Comparison of ENCODE assay signal across 8 cellular contexts in genomic region chr11:117875397-117876048, GRCh38. TPM values are rescaled to one million over a fixed set of nuclear protein-coding genes. Genes with fewer than 3 reads are reported as not detected.
DNase-seq lines count a peak whose midpoint lies in the region; ATAC-seq and TF ChIP-seq lines count a peak whose summit lies in the region.

No MANE protein-coding gene starts in this region.

- H3K4me1 ChIP-seq in CD8-positive, alpha-beta T cell (ENCODE audit: insufficient read depth, low read length) = peaks cover 36% of the 10 kb centered on the region
- H3K4me1 ChIP-seq in ascending aorta = no peaks in the 10 kb centered on the region

- intact Hi-C loops in CD8-positive, alpha-beta T cell (cut with DNase I, micrococcal nuclease) = no loop called here
- intact Hi-C loops in ascending aorta (cut with DNase I) = no loop called here

- ATAC-seq in CD8-positive, alpha-beta T cell = peak; percentile 62
- no peak for ATAC-seq in HG03469 (IDR thresholded peaks at IDR 0.05; ENCODE audit: unreplicated experiment)

- H3K4me3 ChIP-seq in CD8-positive, alpha-beta T cell (ENCODE audit: low read depth, low read length) = peak overlapping the region; percentile 62
- peak overlapping the region; percentile 40 to 64 for H3K4me3 ChIP-seq in ascending aorta

- peaks cover 28% of the 10 kb centered on the region for H3K4me1 Mint-ChIP-seq in CD8-positive, alpha-beta T cell (ENCODE audit: low read depth)
- H3K4me1 Mint-ChIP-seq in type B pancreatic cell (ENCODE audit: unreplicated experiment) = peaks cover 53% of the 10 kb centered on the region

- H3K27ac ChIP-seq in CD8-positive, alpha-beta T cell (ENCODE audit: low read depth, low read length) = no peak overlapping the region
- no peak overlapping the region for H3K27ac ChIP-seq in ascending aorta

- no peaks in the 10 kb centered on the region for H3K36me3 Mint-ChIP-seq in CD8-positive, alpha-beta T cell
- peaks cover 3% of the 10 kb centered on the region for H3K36me3 Mint-ChIP-seq in type B pancreatic cell

- TF ChIP-seq CTCF in CD8-positive, alpha-beta T cell (IDR thresholded peaks at IDR 0.05) = no peak
- TF ChIP-seq CTCF in ascending aorta (IDR thresholded peaks at IDR 0.05) = no peak
- TF ChIP-seq CTCF in type B pancreatic cell (conservative IDR thresholded peaks at IDR 0.05) = no peak

- H3K36me3 ChIP-seq in CD8-positive, alpha-beta T cell (ENCODE audit: insufficient read depth, low read length) = no peaks in the 10 kb centered on the region
- H3K36me3 ChIP-seq in ascending aorta = no peaks in the 10 kb centered on the region

- CTCF ChIA-PET in CD8-positive, alpha-beta T cell (lab: Charles Lee) = no interaction called here

- H3K9me3 ChIP-seq in CD8-positive, alpha-beta T cell (ENCODE audit: low read length) = no peaks in the 10 kb centered on the region
- H3K9me3 ChIP-seq in ascending aorta = no peaks in the 10 kb centered on the region

- peak overlapping the region; percentile 87 for H3K4me3 Mint-ChIP-seq in CD8-positive, alpha-beta T cell
- peak overlapping the region; percentile 85 for H3K4me3 Mint-ChIP-seq in type B pancreatic cell

- POLR2A ChIA-PET in CD8-positive, alpha-beta T cell (lab: Charles Lee) = interaction anchor here (1.2 kb wide), 2 partner anchors 74 to 127 kb away, joined by 4 read pairs; no protein-coding TSS in a partner anchor

- peaks cover 23% of the 10 kb centered on the region for H3K27me3 ChIP-seq in CD8-positive, alpha-beta T cell (ENCODE audit: insufficient read depth, low read length)
- peaks cover 5% of the 10 kb centered on the region for H3K27me3 ChIP-seq in ascending aorta

- H3K27ac Mint-ChIP-seq in CD8-positive, alpha-beta T cell = no peak overlapping the region
- peak overlapping the region; percentile 85 for H3K27ac Mint-ChIP-seq in type B pancreatic cell

- peak in 5 of 7 experiments; percentile 25 to 66 (median 33) for DNase-seq in CD8-positive, alpha-beta T cell
- peak; percentile 55 for DNase-seq in NCI-H345 (lab: John Stamatoyannopoulos, UW)
- no peak for DNase-seq in ascending aorta (ENCODE audit: low spot score in 2 of 2)
- DNase-seq in mesenteric fat pad (ENCODE audit: low spot score) = peak; percentile 85
- peak; percentile 63 for DNase-seq in type B pancreatic cell (ENCODE audit: extremely low spot score, unreplicated experiment)
- no peak for DNase-seq in hippocampal formation (lab: John Stamatoyannopoulos, UW)
- DNase-seq in putamen (ENCODE audit: low spot score) = no peak

- H3K9me3 Mint-ChIP-seq in CD8-positive, alpha-beta T cell = no peaks in the 10 kb centered on the region
- no peaks in the 10 kb centered on the region for H3K9me3 Mint-ChIP-seq in type B pancreatic cell

- peaks cover 50% of the 10 kb centered on the region for H3K27me3 Mint-ChIP-seq in CD8-positive, alpha-beta T cell (ENCODE audit: low read depth)
- H3K27me3 Mint-ChIP-seq in type B pancreatic cell = peaks cover 68% of the 10 kb centered on the region

RNA-seq across cellular contexts. Expression of gene FXYD6, which starts 0.9 kb away (rescaled TPM):
- not detected for total RNA-seq in CD8-positive, alpha-beta T cell
- total RNA-seq in ascending aorta (16.4 TPM), mesenteric fat pad (21.5 TPM), type B pancreatic cell (ENCODE audit: low replicate concordance) (22.9 and 66.6 TPM in 2 replicates)

RNA-seq across cellular contexts. Expression of gene FXYD2, which starts 51.0 kb away (rescaled TPM):
- 1 to 10 TPM; 9.1 to 9.6 TPM for total RNA-seq in CD8-positive, alpha-beta T cell
- not detected for total RNA-seq in ascending aorta
- 3.2 TPM for total RNA-seq in mesenteric fat pad
- total RNA-seq in type B pancreatic cell (ENCODE audit: low replicate concordance) = 40.8 and 57.5 TPM in 2 replicates

RNA-seq across cellular contexts. Expression of gene TMPRSS13, which starts 53.7 kb away (rescaled TPM):
- total RNA-seq in CD8-positive, alpha-beta T cell = 1 to 10 TPM; 1.7 TPM
- not detected for total RNA-seq in ascending aorta
- 0.39 TPM for total RNA-seq in mesenteric fat pad
- 6.9 and 22.7 TPM in 2 replicates for total RNA-seq in type B pancreatic cell (ENCODE audit: low replicate concordance)

Comparison
In these comparisons a context has a peak if more than half of its experiments do, and no peak if none do; other contexts are left out.
1. DNase-seq: peak in CD8-positive, alpha-beta T cell (5 of 7), NCI-H345 (single experiment), mesenteric fat pad (single experiment) and type B pancreatic cell (single experiment); none in ascending aorta (0 of 2), hippocampal formation (0 of 2) and putamen (single experiment).
2. RNA of gene FXYD6, which starts 0.9 kb away (total RNA-seq): 22.9 to 66.6 TPM in type B pancreatic cell, 21.5 TPM in mesenteric fat pad (single experiment) and 16.4 TPM in ascending aorta (single experiment); not detected in CD8-positive, alpha-beta T cell; every median in the first group is over 10 times any median in the second.